Comparison of ENCODE assay signal across 8 cellular contexts in the genomic region with DNA sequence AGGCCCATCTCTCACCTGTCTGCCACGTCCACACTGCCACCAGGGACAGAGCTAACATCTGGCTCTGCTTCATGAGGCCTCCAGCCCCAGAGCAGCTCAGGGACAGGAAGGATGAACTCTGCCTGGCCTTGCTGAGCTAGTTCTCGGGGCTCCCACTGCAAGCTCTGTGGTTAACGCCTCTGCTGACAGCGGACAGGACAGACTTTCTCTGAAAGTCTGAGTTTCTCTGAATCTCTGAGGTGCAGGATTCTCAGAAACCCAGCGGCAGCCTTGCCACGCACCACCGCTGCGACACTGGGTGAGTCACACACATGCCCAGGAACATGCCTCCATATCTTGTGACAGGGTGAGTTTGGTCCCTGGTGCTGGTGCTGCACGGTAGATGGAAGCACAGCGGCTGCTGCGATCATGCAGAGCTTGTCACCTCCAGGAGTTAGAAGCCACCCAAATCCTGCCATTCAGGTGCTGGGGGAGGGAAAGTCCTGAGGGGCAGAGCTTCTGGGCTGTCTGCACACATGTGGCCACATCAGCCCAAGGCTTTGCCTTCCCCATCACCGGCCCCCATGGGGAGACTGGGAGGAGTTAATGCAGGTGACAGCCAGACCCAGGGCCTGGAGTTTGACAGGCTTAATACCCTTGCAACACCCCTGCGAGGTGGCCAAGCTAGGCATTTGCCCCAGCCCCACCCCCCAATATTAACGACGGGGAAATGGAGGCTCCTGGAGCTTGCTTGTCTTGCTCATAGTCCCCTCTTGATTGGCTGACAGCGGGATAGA.
DNase-seq lines count a peak whose midpoint lies in the region; ATAC-seq and TF ChIP-seq lines count a peak whose summit lies in the region.

No MANE protein-coding gene starts in this region.

- TF ChIP-seq POLR2A in Peyer's patch (IDR thresholded peaks at IDR 0.05) = no peak

- intact Hi-C loops in colonic mucosa (cut with DNase I) = no loop called here

- H3K9me3 ChIP-seq in Peyer's patch (peaks cover 0 to 10% (median 0%) of the 10 kb centered on the region in 4 donors), colonic mucosa (no peaks in the 10 kb centered on the region)

- no peak overlapping the region for H3K4me3 ChIP-seq in Peyer's patch
- no peak overlapping the region for H3K4me3 ChIP-seq in colonic mucosa

- peak; percentile 94 for ATAC-seq in HG02610 (IDR thresholded peaks at IDR 0.05; ENCODE audit: unreplicated experiment)

- H3K36me3 ChIP-seq in Peyer's patch (peaks cover 0 to 38% (median 0%) of the 10 kb centered on the region in 3 donors), colonic mucosa (no peaks in the 10 kb centered on the region)

- H3K27me3 ChIP-seq in Peyer's patch (no peaks in the 10 kb centered on the region), colonic mucosa (no peaks in the 10 kb centered on the region)

- H3K27ac ChIP-seq in Peyer's patch (peak overlapping the region in 2 of 4 donors; percentile 37 to 65), colonic mucosa (no peak overlapping the region)

- TF ChIP-seq CTCF in GM12873 (IDR thresholded peaks at IDR 0.05; ENCODE audit: insufficient read depth, low read depth, low read length, missing control alignments) (peak; percentile 17), Peyer's patch (IDR thresholded peaks at IDR 0.05) (no peak), colonic mucosa (IDR thresholded peaks at IDR 0.05) (no peak)

- no peak overlapping the region for H3K9ac ChIP-seq in colonic mucosa (ENCODE audit: low read depth in 2 of 2, low read length in 2 of 2)

- peak; percentile 38 to 81 (median 58) for DNase-seq in Peyer's patch
- DNase-seq in activated naive CD4-positive, alpha-beta T cell (lab: John Stamatoyannopoulos, UW) = peak; percentile 29 to 54 (median 50)
- DNase-seq in stimulated activated CD4-positive, alpha-beta T cell treated with anti-CD3 and anti-CD28 coated beads, Interleukin-2, amount 100 ng/mL, for 48 hours = peak; percentile 69 to 70
- DNase-seq in DMS153 treated with DMSO at 0.1 percent for 48 hours (lab: John Stamatoyannopoulos, UW; ENCODE audit: unreplicated experiment) = no peak
- no peak for DNase-seq in midbrain (lab: John Stamatoyannopoulos, UW)
- no peak for DNase-seq in colonic mucosa

- H3K4me1 ChIP-seq in Peyer's patch = no peaks in the 10 kb centered on the region
- H3K4me1 ChIP-seq in colonic mucosa = no peaks in the 10 kb centered on the region

Comparison
In these comparisons a context has a peak if more than half of its experiments do, and no peak if none do; other contexts are left out.
1. DNase-seq: peak in Peyer's patch (3 of 3), activated naive CD4-positive, alpha-beta T cell (4 of 4) and stimulated activated CD4-positive, alpha-beta T cell treated with anti-CD3 and anti-CD28 coated beads, Interleukin-2, amount 100 ng/mL, for 48 hours (2 of 2); none in DMS153 treated with DMSO at 0.1 percent for 48 hours (single experiment), midbrain (single experiment) and colonic mucosa (single experiment).